9 cellular contexts compared by ENCODE assay signal in the genomic region with DNA sequence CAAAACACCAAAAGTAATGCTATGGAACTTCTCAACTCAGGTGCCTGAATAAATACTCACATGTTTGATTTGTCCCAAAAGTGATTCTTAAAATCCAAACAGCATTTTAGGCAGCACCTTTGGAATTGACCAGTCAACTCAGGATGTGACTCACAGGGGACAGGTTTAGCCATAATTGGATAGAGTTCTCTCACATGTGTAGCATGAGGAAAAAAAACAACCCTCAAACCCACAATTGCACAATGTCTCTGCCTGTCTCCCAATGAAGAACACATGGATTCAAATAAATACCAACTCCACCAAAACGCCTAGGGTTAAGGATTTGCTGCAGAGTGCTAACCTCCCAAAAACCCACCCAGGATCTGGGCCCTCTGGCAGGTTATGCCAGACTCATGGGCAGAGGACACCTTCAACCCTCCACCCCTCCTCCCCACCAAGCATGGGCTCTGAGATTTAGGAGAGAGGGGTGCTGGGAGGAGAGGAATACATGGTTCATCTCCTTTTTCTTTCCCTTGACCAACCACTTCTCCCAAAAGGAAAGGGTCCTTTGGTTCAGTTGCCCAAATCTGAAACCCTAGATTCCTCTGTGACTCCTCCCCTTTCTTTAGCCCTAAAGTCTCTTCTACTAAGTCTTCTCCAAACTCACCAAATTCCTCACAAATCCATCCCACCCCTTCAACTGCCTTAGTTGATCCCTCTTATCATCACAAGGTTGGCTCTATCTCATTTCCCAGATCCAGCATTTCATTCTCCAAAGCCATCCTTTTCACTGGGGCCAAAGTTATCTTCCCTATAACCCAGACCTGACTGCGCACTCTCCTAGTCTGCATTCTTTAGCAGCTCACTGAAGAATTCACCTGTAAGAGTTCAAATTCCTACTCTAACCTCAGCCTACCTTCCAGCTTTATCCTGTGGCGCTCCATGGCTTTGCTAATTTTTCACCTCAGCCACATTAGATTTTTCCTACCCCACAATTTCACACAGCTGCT. TPM values are rescaled to one million over a fixed set of nuclear protein-coding genes. Genes with fewer than 3 reads are reported as not detected.
A peak's percentile ranks its signal among the peaks of the same experiment; 100 is the strongest.
DNase-seq lines count a peak whose midpoint lies in the region; ATAC-seq and TF ChIP-seq lines count a peak whose summit lies in the region.
"Had no signal": no experiment of that assay in that cellular context is flagged by ENCODE, and none has a peak within 500 bp of the region (broad histone marks: within the 10 kb centered on the region; RNA-seq: fewer than 3 reads in every experiment).

No MANE protein-coding gene starts in this region.

- H3K4me3 ChIP-seq in BLaER1 treated with 17β-estradiol and CSF1 and Interleukin-3, amounts not matched to agents 10 nM and 100 nM, result no peak overlapping the region
- H3K4me3 ChIP-seq in brain microvascular endothelial cell (ENCODE audit: low read depth, low read length), result no peak overlapping the region
- no peak overlapping the region for H3K4me3 ChIP-seq in naive thymus-derived CD4-positive, alpha-beta T cell (ENCODE audit: low read length)
- H3K4me3 ChIP-seq in CD8-positive, alpha-beta T cell (ENCODE audit: low read depth, low read length), result no peak overlapping the region

- ATAC-seq in naive thymus-derived CD4-positive, alpha-beta T cell, result no peak
- no peak for ATAC-seq in CD8-positive, alpha-beta T cell

- peaks cover 7 to 93% (median 85%) of the 10 kb centered on the region in 7 donors for H3K4me1 Mint-ChIP-seq in naive thymus-derived CD4-positive, alpha-beta T cell
- H3K4me1 Mint-ChIP-seq in CD8-positive, alpha-beta T cell (ENCODE audit: low read depth), result peaks cover 83% of the 10 kb centered on the region

- peak overlapping the region in 2 of 9 donors; percentile 14 to 57 for H3K27ac Mint-ChIP-seq in naive thymus-derived CD4-positive, alpha-beta T cell
- no peak overlapping the region for H3K27ac Mint-ChIP-seq in CD8-positive, alpha-beta T cell

- peaks cover 10 to 82% (median 18%) of the 10 kb centered on the region in 10 experiments; a peak in 19 of 20 replicates for H3K4me1 ChIP-seq in BLaER1 treated with 17β-estradiol and CSF1 and Interleukin-3, amounts not matched to agents 10 nM and 100 nM
- peaks cover 5 to 16% of the 10 kb centered on the region in 2 donors for H3K4me1 ChIP-seq in naive thymus-derived CD4-positive, alpha-beta T cell (ENCODE audit: control insufficient read depth in 2 of 2, insufficient read depth in 2 of 2, low read length in 2 of 2)
- H3K4me1 ChIP-seq in CD8-positive, alpha-beta T cell (ENCODE audit: insufficient read depth, low read length), result peaks cover 26% of the 10 kb centered on the region

- TF ChIP-seq RAD21 in Ishikawa (IDR thresholded peaks at IDR 0.05; ENCODE audit: low read depth), result no peak

- H3K36me3 Mint-ChIP-seq in naive thymus-derived CD4-positive, alpha-beta T cell, result peaks cover 0 to 16% (median 8%) of the 10 kb centered on the region in 5 donors
- H3K36me3 Mint-ChIP-seq in CD8-positive, alpha-beta T cell, result peaks cover 7% of the 10 kb centered on the region

- in situ Hi-C loops in brain microvascular endothelial cell (cut with HindIII; ENCODE audit: low pct_ligation_motif_present, low sequenced_read_pairs), result loop anchor here (25.0 kb wide), 1 partner anchor 244 kb away; a partner anchor contains a TSS

- H3K36me3 ChIP-seq in BLaER1 treated with 17β-estradiol and CSF1 and Interleukin-3, amounts not matched to agents 10 nM and 100 nM, result peaks cover 0 to 17% (median 0%) of the 10 kb centered on the region in 11 experiments; a peak in 2 of 22 replicates
- no peaks in the 10 kb centered on the region for H3K36me3 ChIP-seq in brain microvascular endothelial cell (replicated peaks)
- no peaks in the 10 kb centered on the region for H3K36me3 ChIP-seq in naive thymus-derived CD4-positive, alpha-beta T cell (ENCODE audit: control insufficient read depth in 2 of 3, insufficient read depth in 3 of 3, low read length in 3 of 3)
- no peaks in the 10 kb centered on the region for H3K36me3 ChIP-seq in CD8-positive, alpha-beta T cell (ENCODE audit: insufficient read depth, low read length)

- H4K20me1 ChIP-seq in BLaER1 treated with 17β-estradiol and CSF1 and Interleukin-3, amounts not matched to agents 10 nM and 100 nM, result peaks cover 20 to 100% (median 62%) of the 10 kb centered on the region in 11 experiments; a peak in 21 of 22 replicates

- TF ChIP-seq EP300 in Ishikawa (IDR thresholded peaks at IDR 0.05; ENCODE audit: borderline replicate concordance), result no peak

- peak; percentile 74 for DNase-seq in brain microvascular endothelial cell
- DNase-seq in naive thymus-derived CD4-positive, alpha-beta T cell, result no peak
- no peak for DNase-seq in ecto neural progenitor cell (ENCODE audit: low spot score)
- no peak for DNase-seq in mesenteric fat pad (ENCODE audit: low spot score)
- no peak for DNase-seq in stimulated activated CD4-positive, alpha-beta T cell treated with anti-CD3 and anti-CD28 coated beads, Interleukin-4, amount 100 ng/mL, for 1 hour
- no peak for DNase-seq in CD8-positive, alpha-beta T cell
- DNase-seq: head of caudate nucleus had no signal

- no peaks in the 10 kb centered on the region for H3K9me3 ChIP-seq in BLaER1 treated with 17β-estradiol and CSF1 and Interleukin-3, amounts not matched to agents 10 nM and 100 nM (replicated peaks in 1 of 11)
- H3K9me3 ChIP-seq in naive thymus-derived CD4-positive, alpha-beta T cell (ENCODE audit: control insufficient read depth in 2 of 3, low read length in 3 of 3), result no peaks in the 10 kb centered on the region
- H3K9me3 ChIP-seq in CD8-positive, alpha-beta T cell (ENCODE audit: low read length), result no peaks in the 10 kb centered on the region

- peaks cover 0 to 7% (median 2%) of the 10 kb centered on the region in 11 experiments; a peak in 8 of 22 replicates for H3K27me3 ChIP-seq in BLaER1 treated with 17β-estradiol and CSF1 and Interleukin-3, amounts not matched to agents 10 nM and 100 nM
- H3K27me3 ChIP-seq in brain microvascular endothelial cell (replicated peaks), result no peaks in the 10 kb centered on the region
- H3K27me3 ChIP-seq in naive thymus-derived CD4-positive, alpha-beta T cell (ENCODE audit: control insufficient read depth in 2 of 2, insufficient read depth in 2 of 2, low read length in 2 of 2), result no peaks in the 10 kb centered on the region
- H3K27me3 ChIP-seq in CD8-positive, alpha-beta T cell (ENCODE audit: insufficient read depth, low read length), result no peaks in the 10 kb centered on the region

- intact Hi-C loops in naive thymus-derived CD4-positive, alpha-beta T cell (cut with micrococcal nuclease), result loop anchor here in 1 of 2 donors (1.0 kb wide), 1 partner anchor 11 kb away; no protein-coding TSS in a partner anchor
- intact Hi-C loops in CD8-positive, alpha-beta T cell (cut with DNase I, micrococcal nuclease), result no loop called here

- H3K9ac ChIP-seq in BLaER1 treated with 17β-estradiol and CSF1 and Interleukin-3, amounts not matched to agents 10 nM and 100 nM, result no peak overlapping the region

- CTCF ChIA-PET in naive thymus-derived CD4-positive, alpha-beta T cell (lab: Charles Lee), result no interaction called here
- CTCF ChIA-PET in CD8-positive, alpha-beta T cell (lab: Charles Lee), result interaction anchor here (1.0 to 1.1 kb wide), 3 partner anchors 10 to 20 kb away, joined by 3 read pairs; no protein-coding TSS in a partner anchor

- peak overlapping the region in 7 of 10 donors; percentile 0 to 46 (median 25) for H3K4me3 Mint-ChIP-seq in naive thymus-derived CD4-positive, alpha-beta T cell
- H3K4me3 Mint-ChIP-seq in CD8-positive, alpha-beta T cell, result no peak overlapping the region

- POLR2A ChIA-PET in naive thymus-derived CD4-positive, alpha-beta T cell (lab: Charles Lee), result interaction anchor here (0.7 kb wide), 1 partner anchor 585 kb away, joined by 3 read pairs; no protein-coding TSS in a partner anchor
- POLR2A ChIA-PET in CD8-positive, alpha-beta T cell (lab: Charles Lee), result interaction anchor here (0.7 kb wide), 1 partner anchor 10 kb away, joined by 3 read pairs; no protein-coding TSS in a partner anchor

- H3K4me2 ChIP-seq in BLaER1 treated with 17β-estradiol and CSF1 and Interleukin-3, amounts not matched to agents 10 nM and 100 nM, result peak overlapping the region in 7 of 11 experiments; percentile 15 to 87 (median 69); a peak in 14 of 22 replicates

- H3K9me3 Mint-ChIP-seq in naive thymus-derived CD4-positive, alpha-beta T cell, result peaks cover 0 to 10% (median 5%) of the 10 kb centered on the region in 11 donors
- peaks cover 6% of the 10 kb centered on the region for H3K9me3 Mint-ChIP-seq in CD8-positive, alpha-beta T cell

- peak overlapping the region in 1 of 11 experiments; percentile 16; a peak in 1 of 22 replicates for H3K27ac ChIP-seq in BLaER1 treated with 17β-estradiol and CSF1 and Interleukin-3, amounts not matched to agents 10 nM and 100 nM
- H3K27ac ChIP-seq in brain microvascular endothelial cell, result no peak overlapping the region
- H3K27ac ChIP-seq in naive thymus-derived CD4-positive, alpha-beta T cell (ENCODE audit: low read depth, low read length), result no peak overlapping the region
- H3K27ac ChIP-seq in CD8-positive, alpha-beta T cell (ENCODE audit: low read depth, low read length), result no peak overlapping the region

- TF ChIP-seq CTCF in brain microvascular endothelial cell (IDR thresholded peaks at IDR 0.05; ENCODE audit: low read depth, low read length, missing control alignments), result no peak
- no peak for TF ChIP-seq CTCF in CD8-positive, alpha-beta T cell (IDR thresholded peaks at IDR 0.05)

- H3K27me3 Mint-ChIP-seq in naive thymus-derived CD4-positive, alpha-beta T cell, result peaks cover 0 to 26% (median 0%) of the 10 kb centered on the region in 5 donors
- no peaks in the 10 kb centered on the region for H3K27me3 Mint-ChIP-seq in CD8-positive, alpha-beta T cell (ENCODE audit: low read depth)

TF ChIP-seq in Ishikawa, 13 proteins besides CTCF, POLR2A, EP300 and RAD21 (continues in another document):
- TF ChIP-seq EGR1 (IDR thresholded peaks at IDR 0.05), result no peak

RNA-seq across cellular contexts. Expression of a gene that starts 7.7 kb away (rescaled TPM):
- 10 to 100 TPM; 10.7 to 53.5 (median 50.5) TPM for total RNA-seq in naive thymus-derived CD4-positive, alpha-beta T cell
- 10 to 100 TPM in 1 of 2 donors, 1 to 10 TPM in 1; 6.9 to 10.5 TPM for polyA plus RNA-seq in naive thymus-derived CD4-positive, alpha-beta T cell
- total RNA-seq in mesenteric fat pad, result 57.6 TPM
- total RNA-seq in CD8-positive, alpha-beta T cell, result 10 to 100 TPM; 63.6 to 64.7 TPM
